ENCODE assay signal across 8 cellular contexts in genomic region chr11:86162257-86162656, GRCh38.
DNase-seq lines count a peak whose midpoint lies in the region; ATAC-seq, FAIRE-seq and TF ChIP-seq lines count a peak whose summit lies in the region.

No MANE protein-coding gene starts in this region.

- ATAC-seq in GM19035 (IDR thresholded peaks at IDR 0.05; ENCODE audit: unreplicated experiment) = no peak

- H3K36me3 ChIP-seq in NT2/D1 (ENCODE audit: insufficient read depth, insufficient read length, low read length) (no peaks in the 10 kb centered on the region), endothelial cell of umbilical vein (ENCODE audit: control insufficient read depth in 2 of 2, extremely low read depth in 1 of 2, insufficient read depth in 2 of 2, low read length in 2 of 2) (no peaks in the 10 kb centered on the region), neutrophil (no peaks in the 10 kb centered on the region)

- no TSS peak for BruUV-seq in endothelial cell of umbilical vein (replicated peaks; lab: Mats Ljungman, UMichigan)

- no peak for TF ChIP-seq POLR2A in endothelial cell of umbilical vein (IDR thresholded peaks at IDR 0.05; ENCODE audit: low read depth, low read length)

- H3K9me3 ChIP-seq in NT2/D1 (ENCODE audit: insufficient read depth, low read length) (no peaks in the 10 kb centered on the region), endothelial cell of umbilical vein (replicated peaks; ENCODE audit: control insufficient read depth, insufficient read depth, low read length) (no peaks in the 10 kb centered on the region), neutrophil (no peaks in the 10 kb centered on the region)

- no peaks in the 10 kb centered on the region for H3K9me1 ChIP-seq in endothelial cell of umbilical vein (replicated peaks; ENCODE audit: control insufficient read depth, extremely low read depth, insufficient read depth, low read length)

- peaks cover 3% of the 10 kb centered on the region for H3K27me3 ChIP-seq in NT2/D1 (ENCODE audit: insufficient read depth, insufficient read length)
- H3K27me3 ChIP-seq in endothelial cell of umbilical vein (ENCODE audit: control insufficient read depth in 2 of 2, insufficient read depth in 2 of 2, low read length in 2 of 2) = no peaks in the 10 kb centered on the region
- H3K27me3 ChIP-seq in neutrophil = no peaks in the 10 kb centered on the region

- H3K79me2 ChIP-seq in endothelial cell of umbilical vein (ENCODE audit: control insufficient read depth, insufficient read depth, low read length) = no peaks in the 10 kb centered on the region

- no peaks in the 10 kb centered on the region for H4K20me1 ChIP-seq in endothelial cell of umbilical vein (replicated peaks; ENCODE audit: control insufficient read depth, extremely low read depth, insufficient read depth, low read length)

- CTCF ChIA-PET in endothelial cell of umbilical vein (lab: Charles Lee) = interaction anchor here (0.7 to 1.1 kb wide), 3 partner anchors 9 to 56 kb away, joined by 3 to 4 read pairs (median 3); no protein-coding TSS in a partner anchor

- H3K27ac ChIP-seq in endothelial cell of umbilical vein (ENCODE audit: insufficient read depth, low read depth, low read length) (no peak overlapping the region), neutrophil (peak overlapping the region; percentile 91)

- H3K4me2 ChIP-seq in endothelial cell of umbilical vein (ENCODE audit: insufficient read depth, low read length) = no peak overlapping the region

- no peak overlapping the region for H3K4me3 ChIP-seq in NT2/D1 (ENCODE audit: insufficient read length, low read depth)
- no peak overlapping the region for H3K4me3 ChIP-seq in endothelial cell of umbilical vein (replicated peaks in 1 of 3; ENCODE audit: insufficient read depth in 1 of 3, low read depth in 1 of 3, low read length in 3 of 3)
- no peak overlapping the region for H3K4me3 ChIP-seq in neutrophil (ENCODE audit: low read depth in 1 of 2, low read length in 1 of 2)

- no peak for TF ChIP-seq CTCF in endothelial cell of umbilical vein (IDR thresholded peaks at IDR 0.05; ENCODE audit: extremely low read depth in 1 of 2, insufficient read depth in 1 of 2, low read depth in 1 of 2, low read length in 2 of 2)
- TF ChIP-seq CTCF in neutrophil (IDR thresholded peaks at IDR 0.05) = no peak

- peak overlapping the region; percentile 65 for H2AFZ ChIP-seq in endothelial cell of umbilical vein (ENCODE audit: low read depth, low read length)

- DNase-seq in AG20443 (ENCODE audit: low spot score) (peak; percentile 88), NT2/D1 (ENCODE audit: low read depth, low spot score) (peak; percentile 13), endothelial cell of umbilical vein (ENCODE audit: low read depth, low spot score) (peak; percentile 32), NCI-H146 (lab: John Stamatoyannopoulos, UW) (no peak), HT-29 (ENCODE audit: low spot score) (no peak)
- DNase-seq in stimulated activated CD4-positive, alpha-beta T cell treated with anti-CD3 and anti-CD28 coated beads, Interleukin-15, amount 100 ng/mL, for 24 hours = no peak

- dilution Hi-C loops in endothelial cell of umbilical vein (cut with MboI; ENCODE audit: extremely low pct_ligation_motif_present, low sequenced_read_pairs) = no loop called here

- FAIRE-seq in endothelial cell of umbilical vein (lab: Jason Lieb, UNC) = no peak

- H3K4me1 ChIP-seq in NT2/D1 (ENCODE audit: insufficient read depth, insufficient read length) (no peaks in the 10 kb centered on the region), endothelial cell of umbilical vein (ENCODE audit: control insufficient read depth, extremely low read depth, insufficient read depth, low read length) (peaks cover 8% of the 10 kb centered on the region), neutrophil (ENCODE audit: control insufficient read depth in 1 of 2, insufficient read depth in 1 of 2, low read depth in 1 of 2, low read length in 1 of 2) (peaks cover 53% of the 10 kb centered on the region in 2 experiments)

- intact Hi-C loops in endothelial cell of umbilical vein (cut with micrococcal nuclease) = no loop called here

- H3K9ac ChIP-seq in NT2/D1 (ENCODE audit: insufficient read length, low read depth) = no peak overlapping the region
- no peak overlapping the region for H3K9ac ChIP-seq in endothelial cell of umbilical vein (replicated peaks; ENCODE audit: extremely low read depth, insufficient read depth, low read length)

- POLR2A ChIA-PET in endothelial cell of umbilical vein (lab: Charles Lee) = interaction anchor here (1.6 kb wide), 1 partner anchor 93 kb away, joined by 4 read pairs; the partner anchor contains the start of gene PICALM

TF ChIP-seq in endothelial cell of umbilical vein, 7 proteins besides CTCF, POLR2A, EP300 and RAD21:
- TF ChIP-seq JUN (IDR thresholded peaks at IDR 0.05; ENCODE audit: borderline replicate concordance, insufficient read depth, insufficient read length, low read depth) (peak; percentile 17), FOS (IDR thresholded peaks at IDR 0.05; ENCODE audit: borderline replicate concordance, insufficient read depth, low read length) (peak; percentile 43), EZH2 (IDR thresholded peaks at IDR 0.05; ENCODE audit: borderline replicate concordance, low read depth, low read length, severe bottlenecking) (no peak)

Comparison
In these comparisons a context has a peak if more than half of its experiments do, and no peak if none do; other contexts are left out.
1. DNase-seq: peak in AG20443 (single experiment), NT2/D1 (single experiment) and endothelial cell of umbilical vein (single experiment); none in NCI-H146 (single experiment), stimulated activated CD4-positive, alpha-beta T cell treated with anti-CD3 and anti-CD28 coated beads, Interleukin-15, amount 100 ng/mL, for 24 hours (single experiment) and HT-29 (single experiment).